ENCODE assay signal across 14 cellular contexts in the genomic region with DNA sequence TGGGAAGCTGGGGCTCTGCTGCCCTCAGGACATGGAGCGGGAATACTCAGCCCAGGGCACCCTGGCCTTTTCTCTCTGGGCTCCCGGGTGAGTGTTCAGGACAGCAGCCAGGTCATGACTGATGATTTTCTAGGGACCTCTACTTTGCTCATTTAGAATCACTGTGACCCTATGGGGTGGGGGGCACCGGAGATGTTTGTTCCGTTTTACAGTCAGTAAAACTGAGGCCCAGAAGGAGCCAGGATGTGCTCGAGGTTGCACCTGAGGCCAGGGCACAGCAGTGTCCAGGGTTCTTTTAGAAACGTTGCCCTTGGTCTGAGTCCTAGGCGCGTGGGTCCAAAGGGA. TPM values are rescaled to one million over a fixed set of nuclear protein-coding genes. Genes with fewer than 3 reads are reported as not detected.
DNase-seq lines count a peak whose midpoint lies in the region; ATAC-seq and TF ChIP-seq lines count a peak whose summit lies in the region.
"Had no signal": no experiment of that assay in that cellular context is flagged by ENCODE, and none has a peak within 500 bp of the region (broad histone marks: within the 10 kb centered on the region; RNA-seq: fewer than 3 reads in every experiment).

No MANE protein-coding gene starts in this region.

- H3K27me3 ChIP-seq in tibial artery (peaks cover 0 to 14% of the 10 kb centered on the region in 2 donors), prostate gland (replicated peaks; ENCODE audit: insufficient read depth) (no peaks in the 10 kb centered on the region)

- TF ChIP-seq POLR2A in prostate gland (IDR thresholded peaks at IDR 0.05): no peak

- no peaks in the 10 kb centered on the region for H3K36me3 ChIP-seq in tibial artery
- H3K36me3 ChIP-seq in prostate gland: no peaks in the 10 kb centered on the region

- no peak for ATAC-seq in Right ventricle myocardium superior (ENCODE audit: poor library complexity)
- no peak for ATAC-seq in HG03442 (IDR thresholded peaks at IDR 0.05; ENCODE audit: unreplicated experiment)

- H3K9me3 ChIP-seq in tibial artery (peaks cover 0 to 7% (median 0%) of the 10 kb centered on the region in 3 donors), prostate gland (no peaks in the 10 kb centered on the region)

- WGBS in prostate gland: 88% methylated on average over 8 of the region's 8 CpGs

- H3K27ac ChIP-seq in coronary artery (no peak overlapping the region), tibial artery (no peak overlapping the region), prostate gland (no peak overlapping the region)

- H3K4me3 ChIP-seq in coronary artery (no peak overlapping the region), tibial artery (no peak overlapping the region), prostate gland (no peak overlapping the region)

- TF ChIP-seq CTCF in coronary artery (IDR thresholded peaks at IDR 0.05) (no peak), tibial artery (IDR thresholded peaks at IDR 0.05) (no peak), prostate gland (IDR thresholded peaks at IDR 0.05) (no peak)

- H3K4me1 ChIP-seq in tibial artery (peaks cover 0 to 6% (median 0%) of the 10 kb centered on the region in 4 donors), prostate gland (replicated peaks) (no peaks in the 10 kb centered on the region)

- intact Hi-C loops in cardiac septum (cut with DNase I) (no loop called here), Right ventricle myocardium superior (cut with DNase I) (no loop called here), tibial artery (cut with DNase I; ENCODE audit: low total_unique reads) (no loop called here), prostate gland (cut with DNase I) (no loop called here)

- DNase-seq in cardiac septum (ENCODE audit: low spot score) (peak; percentile 57), Right ventricle myocardium superior (no peak), coronary artery (ENCODE audit: low spot score) (peak; percentile 62), mesenteric fat pad (ENCODE audit: low spot score) (peak; percentile 57), tibial artery (peak; percentile 16 to 29), prostate gland (ENCODE audit: low spot score) (no peak), NCI-H526 (lab: John Stamatoyannopoulos, UW) (no peak)
- DNase-seq: C1 segment of cervical spinal cord, DMS79, EL, GOT3, HCEC 1CT, HFFc6 had no signal

RNA-seq across cellular contexts. Expression of gene SMIM38, which starts 48.1 kb away (rescaled TPM):
- total RNA-seq in cardiac septum: 0.19 TPM
- total RNA-seq in Right ventricle myocardium superior: not detected
- 0.29 TPM for total RNA-seq in mesenteric fat pad
- total RNA-seq in prostate gland: 1 to 10 TPM; 2.8 to 3.9 TPM
- total RNA-seq: HFFc6 had no signal

Comparison
In these comparisons a context has a peak if more than half of its experiments do, and no peak if none do; other contexts are left out.
1. DNase-seq: peak in cardiac septum (single experiment), coronary artery (single experiment), mesenteric fat pad (single experiment) and tibial artery (2 of 2); none in Right ventricle myocardium superior (single experiment), prostate gland (single experiment) and NCI-H526 (0 of 2).